ENCODE assay signal across 1 cellular context in the genomic region with DNA sequence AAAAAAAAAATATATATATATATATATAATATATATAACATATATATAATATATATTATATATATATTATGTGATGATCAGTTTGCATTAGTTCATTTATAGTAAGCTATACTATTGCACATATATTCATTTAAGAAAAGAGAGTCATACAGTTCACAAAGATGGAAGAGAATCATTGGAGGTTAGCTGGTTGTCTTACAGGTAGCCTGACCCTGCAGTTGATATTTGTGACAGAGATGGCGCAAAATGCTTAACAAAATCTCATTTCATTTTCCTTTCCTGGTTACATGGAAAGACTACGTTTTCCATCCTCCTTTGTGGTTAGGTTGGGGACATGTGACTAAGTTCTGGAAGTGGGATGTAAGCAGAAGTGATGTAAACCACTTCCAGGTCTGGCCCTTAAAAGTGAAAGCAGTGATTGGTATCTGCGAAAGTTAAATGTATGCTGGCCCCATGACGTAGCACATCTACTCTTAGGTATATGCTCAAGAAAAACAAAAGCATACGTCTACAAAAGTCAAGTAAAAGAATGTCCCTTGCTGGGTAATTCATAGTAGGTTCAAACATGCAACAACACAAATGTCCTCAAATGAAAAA.
TF ChIP-seq lines count a peak whose summit lies in the region.

No MANE protein-coding gene starts in this region.

TF ChIP-seq in K562, 482 proteins besides CTCF, POLR2A, EP300 and RAD21 (continued from another document and continues in another):
- TF ChIP-seq, protein P1, sequence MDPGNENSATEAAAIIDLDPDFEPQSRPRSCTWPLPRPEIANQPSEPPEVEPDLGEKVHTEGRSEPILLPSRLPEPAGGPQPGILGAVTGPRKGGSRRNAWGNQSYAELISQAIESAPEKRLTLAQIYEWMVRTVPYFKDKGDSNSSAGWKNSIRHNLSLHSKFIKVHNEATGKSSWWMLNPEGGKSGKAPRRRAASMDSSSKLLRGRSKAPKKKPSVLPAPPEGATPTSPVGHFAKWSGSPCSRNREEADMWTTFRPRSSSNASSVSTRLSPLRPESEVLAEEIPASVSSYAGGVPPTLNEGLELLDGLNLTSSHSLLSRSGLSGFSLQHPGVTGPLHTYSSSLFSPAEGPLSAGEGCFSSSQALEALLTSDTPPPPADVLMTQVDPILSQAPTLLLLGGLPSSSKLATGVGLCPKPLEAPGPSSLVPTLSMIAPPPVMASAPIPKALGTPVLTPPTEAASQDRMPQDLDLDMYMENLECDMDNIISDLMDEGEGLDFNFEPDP (CRISPR knock-in tag; IDR thresholded peaks at IDR 0.05) = no peak
- no peak for TF ChIP-seq MEF2D (tag; conservative IDR thresholded peaks at IDR 0.05; ENCODE audit: low read depth)
- TF ChIP-seq, protein P2, sequence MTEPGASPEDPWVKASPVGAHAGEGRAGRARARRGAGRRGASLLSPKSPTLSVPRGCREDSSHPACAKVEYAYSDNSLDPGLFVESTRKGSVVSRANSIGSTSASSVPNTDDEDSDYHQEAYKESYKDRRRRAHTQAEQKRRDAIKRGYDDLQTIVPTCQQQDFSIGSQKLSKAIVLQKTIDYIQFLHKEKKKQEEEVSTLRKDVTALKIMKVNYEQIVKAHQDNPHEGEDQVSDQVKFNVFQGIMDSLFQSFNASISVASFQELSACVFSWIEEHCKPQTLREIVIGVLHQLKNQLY (CRISPR knock-in tag; conservative IDR thresholded peaks at IDR 0.05) = no peak
- TF ChIP-seq TAF1 (IDR thresholded peaks at IDR 0.05; ENCODE audit: control insufficient read depth, extremely low read depth, insufficient read depth, low read length, severe bottlenecking) = no peak
- TF ChIP-seq TCFL5 (CRISPR knock-in tag; conservative IDR thresholded peaks at IDR 0.05) = no peak
- TF ChIP-seq TAL1 (IDR thresholded peaks at IDR 0.05) = no peak
- TF ChIP-seq SUPT5H (IDR thresholded peaks at IDR 0.05) = no peak
- TF ChIP-seq EHMT2 (IDR thresholded peaks at IDR 0.05) = no peak
- TF ChIP-seq GABPA (tag; conservative IDR thresholded peaks at IDR 0.05; ENCODE audit: low read depth) = peak; percentile 81
- no peak for TF ChIP-seq ESRRB (CRISPR knock-in tag; IDR thresholded peaks at IDR 0.05; ENCODE audit: borderline replicate concordance)
- no peak for TF ChIP-seq ZNF695 (CRISPR knock-in tag; IDR thresholded peaks at IDR 0.05)
- TF ChIP-seq ZKSCAN3 (CRISPR knock-in tag; IDR thresholded peaks at IDR 0.05) = no peak
- no peak for TF ChIP-seq SMARCA5 (IDR thresholded peaks at IDR 0.05)
- no peak for TF ChIP-seq LARP7 (IDR thresholded peaks at IDR 0.05)
- TF ChIP-seq HDAC3 (IDR thresholded peaks at IDR 0.05; ENCODE audit: borderline replicate concordance, partially characterized antibody) = no peak
- no peak for TF ChIP-seq MIER1 (IDR thresholded peaks at IDR 0.05; ENCODE audit: low read depth)
- TF ChIP-seq, protein P3, sequence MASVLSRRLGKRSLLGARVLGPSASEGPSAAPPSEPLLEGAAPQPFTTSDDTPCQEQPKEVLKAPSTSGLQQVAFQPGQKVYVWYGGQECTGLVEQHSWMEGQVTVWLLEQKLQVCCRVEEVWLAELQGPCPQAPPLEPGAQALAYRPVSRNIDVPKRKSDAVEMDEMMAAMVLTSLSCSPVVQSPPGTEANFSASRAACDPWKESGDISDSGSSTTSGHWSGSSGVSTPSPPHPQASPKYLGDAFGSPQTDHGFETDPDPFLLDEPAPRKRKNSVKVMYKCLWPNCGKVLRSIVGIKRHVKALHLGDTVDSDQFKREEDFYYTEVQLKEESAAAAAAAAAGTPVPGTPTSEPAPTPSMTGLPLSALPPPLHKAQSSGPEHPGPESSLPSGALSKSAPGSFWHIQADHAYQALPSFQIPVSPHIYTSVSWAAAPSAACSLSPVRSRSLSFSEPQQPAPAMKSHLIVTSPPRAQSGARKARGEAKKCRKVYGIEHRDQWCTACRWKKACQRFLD (CRISPR knock-in tag; IDR thresholded peaks at IDR 0.05) = no peak
- no peak for TF ChIP-seq SNRNP70 (optimal IDR thresholded peaks at IDR 0.05; ENCODE audit: low read depth, low read length)
- no peak for TF ChIP-seq ZFP1 (CRISPR knock-in tag; IDR thresholded peaks at IDR 0.05)
- TF ChIP-seq SMAD3 (CRISPR knock-in tag; conservative IDR thresholded peaks at IDR 0.05) = no peak
- TF ChIP-seq DACH1 (IDR thresholded peaks at IDR 0.05; ENCODE audit: partially characterized antibody) = no peak
- TF ChIP-seq, protein P4, sequence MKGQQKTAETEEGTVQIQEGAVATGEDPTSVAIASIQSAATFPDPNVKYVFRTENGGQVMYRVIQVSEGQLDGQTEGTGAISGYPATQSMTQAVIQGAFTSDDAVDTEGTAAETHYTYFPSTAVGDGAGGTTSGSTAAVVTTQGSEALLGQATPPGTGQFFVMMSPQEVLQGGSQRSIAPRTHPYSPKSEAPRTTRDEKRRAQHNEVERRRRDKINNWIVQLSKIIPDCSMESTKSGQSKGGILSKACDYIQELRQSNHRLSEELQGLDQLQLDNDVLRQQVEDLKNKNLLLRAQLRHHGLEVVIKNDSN (CRISPR knock-in tag; IDR thresholded peaks at IDR 0.05) = peak; percentile 37; the same call in 1 of the 2 replicates
- TF ChIP-seq SMARCC2 (IDR thresholded peaks at IDR 0.05; ENCODE audit: low read depth) = no peak
- no peak for TF ChIP-seq CEBPG (CRISPR knock-in tag; IDR thresholded peaks at IDR 0.05)
- TF ChIP-seq CEBPG (tag; conservative IDR thresholded peaks at IDR 0.05 in 1 of 2, IDR thresholded peaks at IDR 0.05 in 1 of 2) = 0 out of 4 replicates have a peak, but pooled peaks of 1 of the 2 experiments have one; percentile 18
- TF ChIP-seq PPARD (CRISPR knock-in tag; IDR thresholded peaks at IDR 0.05) = no peak
- peak in 1 of 2 experiments; percentile 80; a peak in 1 of 4 replicates for TF ChIP-seq RCOR1 (IDR thresholded peaks at IDR 0.05; ENCODE audit: borderline replicate concordance in 1 of 2, low read depth in 2 of 2, low read length in 2 of 2)
- no peak for TF ChIP-seq RHOXF2B (CRISPR knock-in tag; conservative IDR thresholded peaks at IDR 0.05)
- TF ChIP-seq NR2F6 (CRISPR knock-in tag; IDR thresholded peaks at IDR 0.05) = no peak
- TF ChIP-seq L3MBTL2 (IDR thresholded peaks at IDR 0.05) = no peak
- no peak for TF ChIP-seq ZNF707 (CRISPR knock-in tag; conservative IDR thresholded peaks at IDR 0.05)
- no peak for TF ChIP-seq CBFA2T3 (IDR thresholded peaks at IDR 0.05)
- TF ChIP-seq, protein P5, sequence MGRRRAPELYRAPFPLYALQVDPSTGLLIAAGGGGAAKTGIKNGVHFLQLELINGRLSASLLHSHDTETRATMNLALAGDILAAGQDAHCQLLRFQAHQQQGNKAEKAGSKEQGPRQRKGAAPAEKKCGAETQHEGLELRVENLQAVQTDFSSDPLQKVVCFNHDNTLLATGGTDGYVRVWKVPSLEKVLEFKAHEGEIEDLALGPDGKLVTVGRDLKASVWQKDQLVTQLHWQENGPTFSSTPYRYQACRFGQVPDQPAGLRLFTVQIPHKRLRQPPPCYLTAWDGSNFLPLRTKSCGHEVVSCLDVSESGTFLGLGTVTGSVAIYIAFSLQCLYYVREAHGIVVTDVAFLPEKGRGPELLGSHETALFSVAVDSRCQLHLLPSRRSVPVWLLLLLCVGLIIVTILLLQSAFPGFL (CRISPR knock-in tag; IDR thresholded peaks at IDR 0.05) = no peak
- no peak for TF ChIP-seq BHLHE40 (IDR thresholded peaks at IDR 0.05; ENCODE audit: low read length)
- TF ChIP-seq, protein P6, sequence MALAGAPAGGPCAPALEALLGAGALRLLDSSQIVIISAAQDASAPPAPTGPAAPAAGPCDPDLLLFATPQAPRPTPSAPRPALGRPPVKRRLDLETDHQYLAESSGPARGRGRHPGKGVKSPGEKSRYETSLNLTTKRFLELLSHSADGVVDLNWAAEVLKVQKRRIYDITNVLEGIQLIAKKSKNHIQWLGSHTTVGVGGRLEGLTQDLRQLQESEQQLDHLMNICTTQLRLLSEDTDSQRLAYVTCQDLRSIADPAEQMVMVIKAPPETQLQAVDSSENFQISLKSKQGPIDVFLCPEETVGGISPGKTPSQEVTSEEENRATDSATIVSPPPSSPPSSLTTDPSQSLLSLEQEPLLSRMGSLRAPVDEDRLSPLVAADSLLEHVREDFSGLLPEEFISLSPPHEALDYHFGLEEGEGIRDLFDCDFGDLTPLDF (CRISPR knock-in tag; IDR thresholded peaks at IDR 0.05) = no peak
- TF ChIP-seq KDM1A (IDR thresholded peaks at IDR 0.05) = peak in 1 of 2 experiments; percentile 51; a peak in 1 of 4 replicates
- TF ChIP-seq, protein P7, sequence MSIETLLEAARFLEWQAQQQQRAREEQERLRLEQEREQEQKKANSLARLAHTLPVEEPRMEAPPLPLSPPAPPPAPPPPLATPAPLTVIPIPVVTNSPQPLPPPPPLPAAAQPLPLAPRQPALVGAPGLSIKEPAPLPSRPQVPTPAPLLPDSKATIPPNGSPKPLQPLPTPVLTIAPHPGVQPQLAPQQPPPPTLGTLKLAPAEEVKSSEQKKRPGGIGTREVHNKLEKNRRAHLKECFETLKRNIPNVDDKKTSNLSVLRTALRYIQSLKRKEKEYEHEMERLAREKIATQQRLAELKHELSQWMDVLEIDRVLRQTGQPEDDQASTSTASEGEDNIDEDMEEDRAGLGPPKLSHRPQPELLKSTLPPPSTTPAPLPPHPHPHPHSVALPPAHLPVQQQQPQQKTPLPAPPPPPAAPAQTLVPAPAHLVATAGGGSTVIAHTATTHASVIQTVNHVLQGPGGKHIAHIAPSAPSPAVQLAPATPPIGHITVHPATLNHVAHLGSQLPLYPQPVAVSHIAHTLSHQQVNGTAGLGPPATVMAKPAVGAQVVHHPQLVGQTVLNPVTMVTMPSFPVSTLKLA (conservative IDR thresholded peaks at IDR 0.05) = 0 out of 4 replicates have a peak, but pooled peaks of 1 of the 2 experiments have one; percentile 31
- TF ChIP-seq ZNF133 (CRISPR knock-in tag; IDR thresholded peaks at IDR 0.05) = no peak
- TF ChIP-seq, protein P8, sequence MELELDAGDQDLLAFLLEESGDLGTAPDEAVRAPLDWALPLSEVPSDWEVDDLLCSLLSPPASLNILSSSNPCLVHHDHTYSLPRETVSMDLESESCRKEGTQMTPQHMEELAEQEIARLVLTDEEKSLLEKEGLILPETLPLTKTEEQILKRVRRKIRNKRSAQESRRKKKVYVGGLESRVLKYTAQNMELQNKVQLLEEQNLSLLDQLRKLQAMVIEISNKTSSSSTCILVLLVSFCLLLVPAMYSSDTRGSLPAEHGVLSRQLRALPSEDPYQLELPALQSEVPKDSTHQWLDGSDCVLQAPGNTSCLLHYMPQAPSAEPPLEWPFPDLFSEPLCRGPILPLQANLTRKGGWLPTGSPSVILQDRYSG (tag; conservative IDR thresholded peaks at IDR 0.05; ENCODE audit: low read depth) = no peak; the same call in 1 of the 2 replicates
- no peak for TF ChIP-seq SMAD4 (CRISPR knock-in tag; conservative IDR thresholded peaks at IDR 0.05)
- TF ChIP-seq FOXJ2 (tag; IDR thresholded peaks at IDR 0.05) = peak; percentile 37; the same call in 1 of the 2 replicates
- TF ChIP-seq TCF7 (IDR thresholded peaks at IDR 0.05; ENCODE audit: borderline replicate concordance) = no peak
- TF ChIP-seq SMARCB1 (IDR thresholded peaks at IDR 0.05; ENCODE audit: insufficient read length, low read depth) = no peak
- no peak for TF ChIP-seq NCOA6 (IDR thresholded peaks at IDR 0.05)
- no peak for TF ChIP-seq KHSRP (IDR thresholded peaks at IDR 0.05)
- TF ChIP-seq ZNF239 (CRISPR knock-in tag; IDR thresholded peaks at IDR 0.05) = no peak
- no peak for TF ChIP-seq ZNF431 (CRISPR knock-in tag; IDR thresholded peaks at IDR 0.05)
- TF ChIP-seq HNRNPLL (IDR thresholded peaks at IDR 0.05; ENCODE audit: low read depth, low read length, poor library complexity, severe bottlenecking) = no peak
- TF ChIP-seq, protein P9, sequence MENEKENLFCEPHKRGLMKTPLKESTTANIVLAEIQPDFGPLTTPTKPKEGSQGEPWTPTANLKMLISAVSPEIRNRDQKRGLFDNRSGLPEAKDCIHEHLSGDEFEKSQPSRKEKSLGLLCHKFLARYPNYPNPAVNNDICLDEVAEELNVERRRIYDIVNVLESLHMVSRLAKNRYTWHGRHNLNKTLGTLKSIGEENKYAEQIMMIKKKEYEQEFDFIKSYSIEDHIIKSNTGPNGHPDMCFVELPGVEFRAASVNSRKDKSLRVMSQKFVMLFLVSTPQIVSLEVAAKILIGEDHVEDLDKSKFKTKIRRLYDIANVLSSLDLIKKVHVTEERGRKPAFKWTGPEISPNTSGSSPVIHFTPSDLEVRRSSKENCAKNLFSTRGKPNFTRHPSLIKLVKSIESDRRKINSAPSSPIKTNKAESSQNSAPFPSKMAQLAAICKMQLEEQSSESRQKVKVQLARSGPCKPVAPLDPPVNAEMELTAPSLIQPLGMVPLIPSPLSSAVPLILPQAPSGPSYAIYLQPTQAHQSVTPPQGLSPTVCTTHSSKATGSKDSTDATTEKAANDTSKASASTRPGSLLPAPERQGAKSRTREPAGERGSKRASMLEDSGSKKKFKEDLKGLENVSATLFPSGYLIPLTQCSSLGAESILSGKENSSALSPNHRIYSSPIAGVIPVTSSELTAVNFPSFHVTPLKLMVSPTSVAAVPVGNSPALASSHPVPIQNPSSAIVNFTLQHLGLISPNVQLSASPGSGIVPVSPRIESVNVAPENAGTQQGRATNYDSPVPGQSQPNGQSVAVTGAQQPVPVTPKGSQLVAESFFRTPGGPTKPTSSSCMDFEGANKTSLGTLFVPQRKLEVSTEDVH (IDR thresholded peaks at IDR 0.05; ENCODE audit: low read depth, partially characterized antibody) = no peak
- TF ChIP-seq CREM (IDR thresholded peaks at IDR 0.05; ENCODE audit: low read depth) = peak; percentile 73
- TF ChIP-seq CBX1 (IDR thresholded peaks at IDR 0.05; ENCODE audit: low read depth) = no peak
- TF ChIP-seq, protein P10, sequence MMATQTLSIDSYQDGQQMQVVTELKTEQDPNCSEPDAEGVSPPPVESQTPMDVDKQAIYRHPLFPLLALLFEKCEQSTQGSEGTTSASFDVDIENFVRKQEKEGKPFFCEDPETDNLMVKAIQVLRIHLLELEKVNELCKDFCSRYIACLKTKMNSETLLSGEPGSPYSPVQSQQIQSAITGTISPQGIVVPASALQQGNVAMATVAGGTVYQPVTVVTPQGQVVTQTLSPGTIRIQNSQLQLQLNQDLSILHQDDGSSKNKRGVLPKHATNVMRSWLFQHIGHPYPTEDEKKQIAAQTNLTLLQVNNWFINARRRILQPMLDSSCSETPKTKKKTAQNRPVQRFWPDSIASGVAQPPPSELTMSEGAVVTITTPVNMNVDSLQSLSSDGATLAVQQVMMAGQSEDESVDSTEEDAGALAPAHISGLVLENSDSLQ (IDR thresholded peaks at IDR 0.05) = no peak
- no peak for TF ChIP-seq FOXK1 (CRISPR knock-in tag; IDR thresholded peaks at IDR 0.05; ENCODE audit: borderline replicate concordance)
- no peak for TF ChIP-seq MAZ (CRISPR knock-in tag; conservative IDR thresholded peaks at IDR 0.05 in 1 of 2, IDR thresholded peaks at IDR 0.05 in 1 of 2)
- TF ChIP-seq THRAP3 (IDR thresholded peaks at IDR 0.05; ENCODE audit: borderline replicate concordance) = no peak
- TF ChIP-seq, protein P11, sequence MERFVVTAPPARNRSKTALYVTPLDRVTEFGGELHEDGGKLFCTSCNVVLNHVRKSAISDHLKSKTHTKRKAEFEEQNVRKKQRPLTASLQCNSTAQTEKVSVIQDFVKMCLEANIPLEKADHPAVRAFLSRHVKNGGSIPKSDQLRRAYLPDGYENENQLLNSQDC (CRISPR knock-in tag; IDR thresholded peaks at IDR 0.05) = no peak
- peak; percentile 85 for TF ChIP-seq ATF7 (IDR thresholded peaks at IDR 0.05)
- no peak for TF ChIP-seq LEF1 (IDR thresholded peaks at IDR 0.05)
- no peak for TF ChIP-seq EZH2 (IDR thresholded peaks at IDR 0.05; ENCODE audit: borderline replicate concordance, low read depth, low read length)
- TF ChIP-seq POLR2AphosphoS5 (IDR thresholded peaks at IDR 0.05; ENCODE audit: control insufficient read depth, insufficient read depth, low read depth, low read length) = no peak
